Comparison of ENCODE assay signal across 9 cellular contexts in genomic region chr6:139392834-139393233, GRCh38. TPM values are rescaled to one million over a fixed set of nuclear protein-coding genes. Genes with fewer than 3 reads are reported as not detected.
DNase-seq lines count a peak whose midpoint lies in the region; ATAC-seq and TF ChIP-seq lines count a peak whose summit lies in the region.
"Had no signal": no experiment of that assay in that cellular context is flagged by ENCODE, and none has a peak within 500 bp of the region (broad histone marks: within the 10 kb centered on the region; RNA-seq: fewer than 3 reads in every experiment).

No MANE protein-coding gene starts in this region.

- H3K4me3 Mint-ChIP-seq in activated CD4-positive, alpha-beta memory T cell treated with anti-CD3 and anti-CD28 coated beads, Interleukin-2, amount 10 ng/mL, durations not matched to agents 7 days and 5 days = no peak overlapping the region

- no peaks in the 10 kb centered on the region for H3K36me3 ChIP-seq in gastrocnemius medialis

- peak; percentile 41 for DNase-seq in AG08395 (ENCODE audit: low spot score)
- peak; percentile 37 for DNase-seq in SKM-1 treated with dmso at 0.1 percent for 144 hours (lab: John Stamatoyannopoulos, UW; ENCODE audit: unreplicated experiment)
- no peak for DNase-seq in gastrocnemius medialis
- no peak for DNase-seq in activated CD4-positive, alpha-beta memory T cell treated with anti-CD3 and anti-CD28 coated beads, Interleukin-2, amount 10 ng/mL, durations not matched to agents 7 days and 5 days
- no peak for DNase-seq in hypothalamus (lab: John Stamatoyannopoulos, UW)
- no peak for DNase-seq in OCI-M2 (lab: John Stamatoyannopoulos, UW; ENCODE audit: unreplicated experiment)
- DNase-seq: caudate nucleus had no signal

- no peaks in the 10 kb centered on the region for H3K27me3 ChIP-seq in gastrocnemius medialis

- intact Hi-C loops in gastrocnemius medialis (cut with DNase I; ENCODE audit: low total_unique reads) = no loop called here

- no peak for TF ChIP-seq CTCF in gastrocnemius medialis (IDR thresholded peaks at IDR 0.05 in 4 of 5, conservative IDR thresholded peaks at IDR 0.05 in 1 of 5)

- ATAC-seq in GM19395 (IDR thresholded peaks at IDR 0.05; ENCODE audit: unreplicated experiment) = peak; percentile 100
- peak; percentile 88 for ATAC-seq in HG03064 (IDR thresholded peaks at IDR 0.05; ENCODE audit: low read depth, unreplicated experiment)
- no peak for ATAC-seq in gastrocnemius medialis

- H3K4me1 Mint-ChIP-seq in activated CD4-positive, alpha-beta memory T cell treated with anti-CD3 and anti-CD28 coated beads, Interleukin-2, amount 10 ng/mL, durations not matched to agents 7 days and 5 days = no peaks in the 10 kb centered on the region

- TF ChIP-seq POLR2A in gastrocnemius medialis (IDR thresholded peaks at IDR 0.05) = no peak

- CTCF ChIA-PET in activated CD4-positive, alpha-beta memory T cell treated with anti-CD3 and anti-CD28 coated beads, Interleukin-2, amount 10 ng/mL, durations not matched to agents 7 days and 5 days (lab: Charles Lee) = interaction anchor here (1.4 kb wide), 1 partner anchor 19 kb away, joined by 3 read pairs; the partner anchor contains the start of gene CITED2

- H3K27ac ChIP-seq in gastrocnemius medialis = no peak overlapping the region

- H3K4me3 ChIP-seq in gastrocnemius medialis = no peak overlapping the region

- H3K9me3 ChIP-seq in gastrocnemius medialis = no peaks in the 10 kb centered on the region

- H3K27ac Mint-ChIP-seq in activated CD4-positive, alpha-beta memory T cell treated with anti-CD3 and anti-CD28 coated beads, Interleukin-2, amount 10 ng/mL, durations not matched to agents 7 days and 5 days = no peak overlapping the region

- no peaks in the 10 kb centered on the region for H3K27me3 Mint-ChIP-seq in activated CD4-positive, alpha-beta memory T cell treated with anti-CD3 and anti-CD28 coated beads, Interleukin-2, amount 10 ng/mL, durations not matched to agents 7 days and 5 days

- no peaks in the 10 kb centered on the region for H3K36me3 Mint-ChIP-seq in activated CD4-positive, alpha-beta memory T cell treated with anti-CD3 and anti-CD28 coated beads, Interleukin-2, amount 10 ng/mL, durations not matched to agents 7 days and 5 days (ENCODE audit: low read depth)

- POLR2A ChIA-PET in activated CD4-positive, alpha-beta memory T cell treated with anti-CD3 and anti-CD28 coated beads, Interleukin-2, amount 10 ng/mL, durations not matched to agents 7 days and 5 days (lab: Charles Lee) = interaction anchor here (1.1 kb wide), 1 partner anchor 139 kb away, joined by 4 read pairs; no protein-coding TSS in a partner anchor

- H3K9me3 Mint-ChIP-seq in activated CD4-positive, alpha-beta memory T cell treated with anti-CD3 and anti-CD28 coated beads, Interleukin-2, amount 10 ng/mL, durations not matched to agents 7 days and 5 days = no peaks in the 10 kb centered on the region

- no peaks in the 10 kb centered on the region for H3K4me1 ChIP-seq in gastrocnemius medialis

- in situ Hi-C loops in gastrocnemius medialis (cut with MboI; ENCODE audit: low sequenced_read_pairs in 4 of 4) = loop anchor here in 1 of 4 donors (25.0 kb wide), 1 partner anchor 369 kb away; no protein-coding TSS in a partner anchor

RNA-seq across cellular contexts. Expression of gene CITED2, which starts 18.4 kb away (rescaled TPM):
- total RNA-seq in gastrocnemius medialis = 100 to 1,000 TPM in 3 of 4 donors, 10 to 100 TPM in 1; 70.8 to 395 (median 345) TPM
- total RNA-seq in activated CD4-positive, alpha-beta memory T cell treated with anti-CD3 and anti-CD28 coated beads, Interleukin-2, amount 10 ng/mL, durations not matched to agents 7 days and 5 days = 100 to 1,000 TPM; 121 to 127 TPM

Comparison
In these comparisons a context has a peak if more than half of its experiments do, and no peak if none do; other contexts are left out.
1. DNase-seq: peak in AG08395 (single experiment) and SKM-1 treated with dmso at 0.1 percent for 144 hours (single experiment); none in gastrocnemius medialis (0 of 2), activated CD4-positive, alpha-beta memory T cell treated with anti-CD3 and anti-CD28 coated beads, Interleukin-2, amount 10 ng/mL, durations not matched to agents 7 days and 5 days (single experiment), hypothalamus (0 of 51) and OCI-M2 (single experiment).
2. ATAC-seq: peak in GM19395 (single experiment) and HG03064 (single experiment); none in gastrocnemius medialis (0 of 2).